15 cellular contexts compared by ENCODE assay signal in the genomic region with DNA sequence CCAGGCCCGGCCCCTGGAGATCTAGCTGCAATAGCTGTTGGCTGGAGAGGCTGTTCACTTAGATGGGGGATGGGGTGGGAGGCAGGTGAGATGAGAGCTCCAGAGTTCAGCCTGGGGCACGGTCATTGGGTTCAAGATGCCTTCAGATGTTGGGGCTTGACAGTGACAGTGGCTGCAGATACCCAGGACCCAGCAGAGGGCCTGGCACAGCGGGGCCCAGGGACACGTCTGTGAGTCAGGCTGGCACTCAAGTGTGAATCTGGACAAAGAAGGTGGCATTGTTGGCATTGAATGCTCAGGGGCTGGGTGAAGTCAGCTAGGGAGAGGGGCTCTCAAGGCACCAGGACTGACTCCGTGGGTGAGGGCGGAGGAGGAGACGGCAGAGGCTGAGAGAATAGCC.
DNase-seq lines count a peak whose midpoint lies in the region; ATAC-seq, FAIRE-seq and TF ChIP-seq lines count a peak whose summit lies in the region.
"Had no signal": no experiment of that assay in that cellular context is flagged by ENCODE, and none has a peak within 500 bp of the region (broad histone marks: within the 10 kb centered on the region; RNA-seq: fewer than 3 reads in every experiment).

No MANE protein-coding gene starts in this region.

- intact Hi-C loops in activated naive CD4-positive, alpha-beta T cell treated with anti-CD3 and anti-CD28 coated beads for 36 hours (cut with micrococcal nuclease): no loop called here
- intact Hi-C loops in activated CD4-positive, alpha-beta memory T cell treated with anti-CD3 and anti-CD28 coated beads for 36 hours (cut with micrococcal nuclease): no loop called here
- intact Hi-C loops in kidney (cut with DNase I) (no loop called here), lower lobe of right lung (cut with DNase I) (no loop called here)

- H3K4me1 ChIP-seq in kidney (ENCODE audit: control insufficient read depth in 1 of 2, insufficient read depth in 1 of 2, low read depth in 1 of 2, low read length in 2 of 2) (peaks cover 33 to 52% of the 10 kb centered on the region in 2 donors), lower lobe of right lung (peaks cover 80% of the 10 kb centered on the region)

- TF ChIP-seq CTCF in kidney (IDR thresholded peaks at IDR 0.05; ENCODE audit: borderline replicate concordance, extremely low read depth, insufficient read depth): no peak
- TF ChIP-seq CTCF in lower lobe of right lung (IDR thresholded peaks at IDR 0.05): no peak

- no peak overlapping the region for H3K4me3 Mint-ChIP-seq in activated naive CD4-positive, alpha-beta T cell treated with anti-CD3 and anti-CD28 coated beads for 36 hours
- no peak overlapping the region for H3K4me3 Mint-ChIP-seq in activated CD4-positive, alpha-beta memory T cell treated with anti-CD3 and anti-CD28 coated beads for 36 hours
- H3K4me3 Mint-ChIP-seq in stimulated activated memory B cell treated with anti-CD40 and anti-IgM and Interleukin-4, amounts not matched to agents 10 μg/mL and 1 μg/mL and 100 μg/mL, for 72 hours: peak overlapping the region; percentile 45

- CTCF ChIA-PET in activated naive CD4-positive, alpha-beta T cell treated with anti-CD3 and anti-CD28 coated beads for 36 hours (lab: Charles Lee): interaction anchor here (1.6 kb wide), 1 partner anchor 68 kb away, joined by 6 read pairs; no protein-coding TSS in a partner anchor
- CTCF ChIA-PET in activated CD4-positive, alpha-beta memory T cell treated with anti-CD3 and anti-CD28 coated beads for 36 hours (lab: Charles Lee): interaction anchor here (0.7 to 1.5 kb wide), 2 partner anchors 25 to 137 kb away, joined by 3 to 5 read pairs; no protein-coding TSS in a partner anchor

- no peak for DNase-seq in activated naive CD4-positive, alpha-beta T cell treated with anti-CD3 and anti-CD28 coated beads for 36 hours
- no peak for DNase-seq in activated naive CD4-positive, alpha-beta T cell treated with Interleukin-2 at 50 U/mL for 16 hours
- no peak for DNase-seq in activated CD4-positive, alpha-beta memory T cell treated with anti-CD3 and anti-CD28 coated beads for 36 hours
- DNase-seq in kidney (peak; percentile 44), C1 segment of cervical spinal cord (lab: John Stamatoyannopoulos, UW) (no peak), dermis blood vessel endothelial cell (no peak), lower lobe of right lung (no peak)
- DNase-seq: head of caudate nucleus, left colon, NCI-H187, NCI-H526 treated with DMSO at 0.1 percent for 48 hours, occipital lobe, upper lobe of right lung had no signal

- H3K4me1 Mint-ChIP-seq in activated naive CD4-positive, alpha-beta T cell treated with anti-CD3 and anti-CD28 coated beads for 36 hours (ENCODE audit: low read depth): peaks cover 95% of the 10 kb centered on the region
- H3K4me1 Mint-ChIP-seq in activated CD4-positive, alpha-beta memory T cell treated with anti-CD3 and anti-CD28 coated beads for 36 hours (ENCODE audit: low read depth): peaks cover 95% of the 10 kb centered on the region
- H3K4me1 Mint-ChIP-seq in stimulated activated memory B cell treated with anti-CD40 and anti-IgM and Interleukin-4, amounts not matched to agents 10 μg/mL and 1 μg/mL and 100 μg/mL, for 72 hours: peaks cover 100% of the 10 kb centered on the region

- FAIRE-seq in kidney (lab: Jason Lieb, UNC): no peak
- FAIRE-seq: endometrium had no signal

- no peak overlapping the region for H3K9ac ChIP-seq in kidney (ENCODE audit: low read length in 2 of 2)

- POLR2A ChIA-PET in activated CD4-positive, alpha-beta memory T cell treated with anti-CD3 and anti-CD28 coated beads for 36 hours (lab: Charles Lee): interaction anchor here (0.9 kb wide), 1 partner anchor 12 kb away, joined by 3 read pairs; no protein-coding TSS in a partner anchor

- H3K9me3 ChIP-seq in kidney (ENCODE audit: control insufficient read depth in 1 of 2, low read length in 2 of 2): no peaks in the 10 kb centered on the region
- no peaks in the 10 kb centered on the region for H3K9me3 ChIP-seq in lower lobe of right lung
- H3K9me3 ChIP-seq: upper lobe of right lung had no signal

- H3K36me3 ChIP-seq in kidney (ENCODE audit: control insufficient read depth in 1 of 2, insufficient read depth in 2 of 2, low read length in 2 of 2) (no peaks in the 10 kb centered on the region), lower lobe of right lung (peaks cover 3% of the 10 kb centered on the region)
- H3K36me3 ChIP-seq: upper lobe of right lung had no signal

- H3K4me3 ChIP-seq in kidney (ENCODE audit: low read length in 2 of 2) (no peak overlapping the region), lower lobe of right lung (no peak overlapping the region)
- H3K4me3 ChIP-seq: upper lobe of right lung had no signal

- H3K27ac ChIP-seq in kidney (ENCODE audit: low read depth in 2 of 2, low read length in 2 of 2) (no peak overlapping the region), lower lobe of right lung (no peak overlapping the region)
- H3K27ac ChIP-seq: upper lobe of right lung had no signal

- no peaks in the 10 kb centered on the region for H3K27me3 Mint-ChIP-seq in activated naive CD4-positive, alpha-beta T cell treated with anti-CD3 and anti-CD28 coated beads for 36 hours (ENCODE audit: low read depth)
- H3K27me3 Mint-ChIP-seq in activated CD4-positive, alpha-beta memory T cell treated with anti-CD3 and anti-CD28 coated beads for 36 hours: no peaks in the 10 kb centered on the region
- H3K27me3 Mint-ChIP-seq in stimulated activated memory B cell treated with anti-CD40 and anti-IgM and Interleukin-4, amounts not matched to agents 10 μg/mL and 1 μg/mL and 100 μg/mL, for 72 hours: no peaks in the 10 kb centered on the region

- peak overlapping the region; percentile 84 for H3K27ac Mint-ChIP-seq in activated naive CD4-positive, alpha-beta T cell treated with anti-CD3 and anti-CD28 coated beads for 36 hours
- peak overlapping the region; percentile 86 for H3K27ac Mint-ChIP-seq in activated CD4-positive, alpha-beta memory T cell treated with anti-CD3 and anti-CD28 coated beads for 36 hours
- peak overlapping the region; percentile 95 for H3K27ac Mint-ChIP-seq in stimulated activated memory B cell treated with anti-CD40 and anti-IgM and Interleukin-4, amounts not matched to agents 10 μg/mL and 1 μg/mL and 100 μg/mL, for 72 hours

- H3K9me3 Mint-ChIP-seq in activated naive CD4-positive, alpha-beta T cell treated with anti-CD3 and anti-CD28 coated beads for 36 hours: peaks cover 4% of the 10 kb centered on the region
- no peaks in the 10 kb centered on the region for H3K9me3 Mint-ChIP-seq in activated CD4-positive, alpha-beta memory T cell treated with anti-CD3 and anti-CD28 coated beads for 36 hours
- peaks cover 13% of the 10 kb centered on the region for H3K9me3 Mint-ChIP-seq in stimulated activated memory B cell treated with anti-CD40 and anti-IgM and Interleukin-4, amounts not matched to agents 10 μg/mL and 1 μg/mL and 100 μg/mL, for 72 hours

- H3K36me3 Mint-ChIP-seq in activated naive CD4-positive, alpha-beta T cell treated with anti-CD3 and anti-CD28 coated beads for 36 hours (ENCODE audit: low read depth): peaks cover 46% of the 10 kb centered on the region
- peaks cover 53% of the 10 kb centered on the region for H3K36me3 Mint-ChIP-seq in activated CD4-positive, alpha-beta memory T cell treated with anti-CD3 and anti-CD28 coated beads for 36 hours
- H3K36me3 Mint-ChIP-seq in stimulated activated memory B cell treated with anti-CD40 and anti-IgM and Interleukin-4, amounts not matched to agents 10 μg/mL and 1 μg/mL and 100 μg/mL, for 72 hours: peaks cover 53% of the 10 kb centered on the region

- no peaks in the 10 kb centered on the region for H3K27me3 ChIP-seq in lower lobe of right lung (ENCODE audit: low read depth)
- H3K27me3 ChIP-seq: upper lobe of right lung had no signal

- no peak for ATAC-seq in stimulated activated memory B cell treated with anti-CD40 and anti-IgM and Interleukin-4, amounts not matched to agents 10 μg/mL and 1 μg/mL and 100 μg/mL, for 72 hours
- ATAC-seq in lower lobe of right lung: no peak
- ATAC-seq: left colon, upper lobe of right lung had no signal
